ENCODE assay signal across 1 cellular context in the genomic region with DNA sequence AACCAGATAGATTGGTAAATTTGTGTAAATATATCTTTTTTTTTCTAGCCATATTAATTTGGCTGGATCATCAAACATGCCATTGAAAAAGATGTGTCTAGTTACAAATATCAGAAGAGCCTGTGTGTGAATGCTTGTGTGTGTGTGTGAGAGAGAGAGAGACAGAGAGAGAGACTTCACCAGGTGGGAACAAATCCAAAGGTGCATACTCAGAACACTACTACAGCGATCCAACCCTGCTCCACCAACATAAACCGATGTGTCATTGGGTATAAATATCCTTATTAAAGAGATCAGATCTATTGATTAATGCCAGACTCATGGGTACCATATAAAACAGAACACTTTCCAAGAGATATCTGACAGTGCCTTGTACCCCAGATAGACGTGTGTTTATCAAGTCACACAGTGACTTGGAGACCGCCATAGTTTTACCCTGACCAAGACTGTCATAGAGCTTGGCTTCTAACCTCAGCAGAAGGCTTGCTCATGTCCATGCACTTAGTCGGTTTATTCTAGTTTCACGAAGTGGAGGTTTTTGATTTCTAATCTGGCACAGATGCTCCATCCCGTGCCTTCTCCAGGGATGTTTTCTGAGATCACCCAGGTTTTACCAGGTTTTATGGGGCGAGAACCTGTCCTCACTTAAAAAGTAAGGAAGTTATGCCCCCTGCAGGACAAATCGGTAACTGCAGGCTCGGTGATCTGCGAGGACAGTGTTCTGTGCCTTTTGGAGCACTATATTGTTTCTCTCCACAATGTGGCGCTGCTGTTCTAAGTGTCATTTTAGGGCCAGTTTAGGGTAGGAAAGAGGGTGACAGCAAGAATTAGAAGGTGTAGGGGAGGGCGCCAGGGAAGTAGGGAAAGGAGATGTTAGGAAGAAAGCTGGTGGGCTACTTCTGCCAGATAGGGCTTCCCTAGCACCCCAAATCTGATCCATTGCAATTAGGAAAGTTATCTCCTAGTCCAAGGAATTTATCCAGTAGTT.
TF ChIP-seq lines count a peak whose summit lies in the region.

No MANE protein-coding gene starts in this region.

TF ChIP-seq in H1, 55 proteins besides CTCF, POLR2A, EP300 and RAD21:
- peak; percentile 62; the same call in 1 of the 2 replicates for TF ChIP-seq RFX5 (IDR thresholded peaks at IDR 0.05; ENCODE audit: borderline replicate concordance, low read depth, low read length)
- TF ChIP-seq TAF7 (optimal IDR thresholded peaks at IDR 0.05; ENCODE audit: borderline replicate concordance, low read depth, low read length): peak; percentile 23
- no peak for TF ChIP-seq RBBP5 (IDR thresholded peaks at IDR 0.05; ENCODE audit: borderline replicate concordance, low read depth, low read length)
- peak in 1 of 2 experiments; percentile 85; a peak in 2 of 4 replicates for TF ChIP-seq SIN3A (conservative IDR thresholded peaks at IDR 0.05 in 1 of 2, IDR thresholded peaks at IDR 0.05 in 1 of 2; ENCODE audit: low read depth in 1 of 2, low read length in 2 of 2)
